Comparison of ENCODE assay signal across 8 cellular contexts in genomic region chr14:34018564-34019244, GRCh38.
DNase-seq lines count a peak whose midpoint lies in the region; ATAC-seq, FAIRE-seq and TF ChIP-seq lines count a peak whose summit lies in the region.

No MANE protein-coding gene starts in this region.

- FAIRE-seq in small intestine (lab: Jason Lieb, UNC), result no peak

- no peak for TF ChIP-seq CTCF in NB4 (IDR thresholded peaks at IDR 0.05; ENCODE audit: low read depth, low read length)

- H3K9me3 Mint-ChIP-seq in activated T-cell treated with anti-CD3 and anti-CD28 coated beads, Interleukin-2, amount 50 U/mL, for 4 hours, result no peaks in the 10 kb centered on the region
- H3K9me3 Mint-ChIP-seq in effector memory CD8-positive, alpha-beta T cell, result peaks cover 0 to 2% of the 10 kb centered on the region in 2 donors

- H3K36me3 ChIP-seq in small intestine (ENCODE audit: control insufficient read depth in 2 of 2, insufficient read depth in 2 of 2, low read length in 2 of 2), result no peaks in the 10 kb centered on the region

- no peaks in the 10 kb centered on the region for H3K27me3 ChIP-seq in small intestine (ENCODE audit: control insufficient read depth in 2 of 2, insufficient read depth in 2 of 2, low read length in 2 of 2)

- peak overlapping the region in 1 of 2 donors; percentile 73 for H3K27ac ChIP-seq in small intestine (ENCODE audit: low read depth in 1 of 2, low read length in 1 of 2)

- peaks cover 30% of the 10 kb centered on the region for H3K4me1 Mint-ChIP-seq in activated T-cell treated with anti-CD3 and anti-CD28 coated beads, Interleukin-2, amount 50 U/mL, for 4 hours (ENCODE audit: low read depth)
- H3K4me1 Mint-ChIP-seq in effector memory CD8-positive, alpha-beta T cell (ENCODE audit: low read depth in 2 of 2), result peaks cover 3% of the 10 kb centered on the region in 2 donors

- no peak for TF ChIP-seq POLR2A in NB4 (IDR thresholded peaks at IDR 0.05; ENCODE audit: extremely low read depth, insufficient read length)

- H3K9me3 ChIP-seq in small intestine (ENCODE audit: control insufficient read depth, low read depth), result no peaks in the 10 kb centered on the region

- H3K4me1 ChIP-seq in small intestine (ENCODE audit: control insufficient read depth in 2 of 2, insufficient read depth in 1 of 2, low read depth in 1 of 2, low read length in 1 of 2), result peaks cover 2% of the 10 kb centered on the region in 2 donors

- peak overlapping the region; percentile 83 for H3K4me3 Mint-ChIP-seq in activated T-cell treated with anti-CD3 and anti-CD28 coated beads, Interleukin-2, amount 50 U/mL, for 4 hours
- H3K4me3 Mint-ChIP-seq in effector memory CD8-positive, alpha-beta T cell, result peak overlapping the region; percentile 65 to 69

- 36 to 54% (median 38%) methylated on average over 17 of the region's 17 CpGs for WGBS in small intestine, 3 donors

- H3K27me3 Mint-ChIP-seq in activated T-cell treated with anti-CD3 and anti-CD28 coated beads, Interleukin-2, amount 50 U/mL, for 4 hours (ENCODE audit: low read depth), result no peaks in the 10 kb centered on the region
- no peaks in the 10 kb centered on the region for H3K27me3 Mint-ChIP-seq in effector memory CD8-positive, alpha-beta T cell

- DNase-seq in activated T-cell treated with anti-CD3 and anti-CD28 coated beads, Interleukin-2, amount 50 U/mL, for 4 hours, result no peak
- DNase-seq in activated T-cell treated with anti-CD3 and anti-CD28 coated beads, Interleukin-2, amount 50 U/mL, for 48 hours, result no peak
- DNase-seq in NB4 (ENCODE audit: low read depth), result peak; percentile 46
- no peak for DNase-seq in effector memory CD8-positive, alpha-beta T cell
- peak; percentile 61 for DNase-seq in small intestine
- no peak for DNase-seq in NCI-H345 (lab: John Stamatoyannopoulos, UW)
- DNase-seq in GF-D8 (lab: John Stamatoyannopoulos, UW), result no peak

- ATAC-seq in activated T-cell treated with anti-CD3 and anti-CD28 coated beads, Interleukin-2, amount 50 U/mL, for 4 hours, result peak; percentile 48
- ATAC-seq in effector memory CD8-positive, alpha-beta T cell (replicated peaks), result peak; percentile 77
- no peak for ATAC-seq in GM19463 (IDR thresholded peaks at IDR 0.05; ENCODE audit: unreplicated experiment)

- H3K4me3 ChIP-seq in NB4 (ENCODE audit: low read depth, low read length) (no peak overlapping the region), small intestine (ENCODE audit: low read depth in 1 of 2, low read length in 2 of 2) (no peak overlapping the region)

- H3K36me3 Mint-ChIP-seq in activated T-cell treated with anti-CD3 and anti-CD28 coated beads, Interleukin-2, amount 50 U/mL, for 4 hours (ENCODE audit: insufficient read depth), result no peaks in the 10 kb centered on the region
- H3K36me3 Mint-ChIP-seq in effector memory CD8-positive, alpha-beta T cell (ENCODE audit: insufficient read depth), result no peaks in the 10 kb centered on the region

- H3K27ac Mint-ChIP-seq in effector memory CD8-positive, alpha-beta T cell, result peak overlapping the region; percentile 15 to 73

Comparison
In these comparisons a context has a peak if more than half of its experiments do, and no peak if none do; other contexts are left out.
1. DNase-seq: peak in NB4 (single experiment) and small intestine (single experiment); none in activated T-cell treated with anti-CD3 and anti-CD28 coated beads, Interleukin-2, amount 50 U/mL, for 4 hours (single experiment), activated T-cell treated with anti-CD3 and anti-CD28 coated beads, Interleukin-2, amount 50 U/mL, for 48 hours (0 of 2), effector memory CD8-positive, alpha-beta T cell (0 of 3), NCI-H345 (single experiment) and GF-D8 (single experiment).